Comparison of ENCODE assay signal across 22 cellular contexts in the genomic region with DNA sequence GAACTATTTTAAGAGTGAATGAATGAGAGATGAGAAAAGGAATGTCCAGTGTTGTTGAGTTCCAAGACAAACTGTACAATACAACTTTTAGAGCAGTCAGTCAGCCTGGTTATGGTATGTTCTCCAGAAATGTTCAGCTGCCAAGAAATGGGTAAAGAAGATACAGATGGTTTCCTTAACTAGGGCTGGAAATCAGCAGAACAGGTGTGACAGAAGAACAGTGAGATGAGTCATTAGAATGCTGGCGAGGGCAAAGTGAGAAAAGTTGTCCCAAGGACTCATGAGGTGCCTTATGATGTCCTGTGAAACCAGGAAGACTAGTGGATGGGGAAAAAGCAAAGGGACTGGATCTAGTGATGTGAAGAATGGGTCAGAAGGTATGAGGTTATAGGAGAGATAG.
"Had no signal": no experiment of that assay in that cellular context is flagged by ENCODE, and none has a peak within 500 bp of the region (broad histone marks: within the 10 kb centered on the region; RNA-seq: fewer than 3 reads in every experiment).

No MANE protein-coding gene starts in this region.

- H3K27ac ChIP-seq: body of pancreas, esophagus muscularis mucosa, gastrocnemius medialis, thyroid gland had no signal

- H3K4me3 ChIP-seq: body of pancreas, esophagus muscularis mucosa, gastrocnemius medialis, mucosa of descending colon, thyroid gland had no signal

- ATAC-seq: activated T-cell treated with anti-CD3 and anti-CD28 coated beads, Interleukin-2, amount 50 U/mL, for 4 hours; body of pancreas; effector memory CD8-positive, alpha-beta T cell; gastrocnemius medialis; left colon; mucosa of descending colon; sciatic nerve; stimulated activated naive B cell treated with anti-CD40 and anti-IgM and Interleukin-4, amounts not matched to agents 10 μg/mL and 1 μg/mL and 100 μg/mL, for 72 hours had no signal

- DNase-seq: activated CD4-positive, alpha-beta T cell treated with anti-CD3 and anti-CD28 coated beads, Interleukin-2, amount 50 U/mL, for 4 hours; activated CD8-positive, alpha-beta memory T cell treated with anti-CD3 and anti-CD28 coated beads, Interleukin-2, amount 50 U/mL, for 48 hours; activated naive CD4-positive, alpha-beta T cell treated with Interleukin-2 at 50 U/mL for 16 hours; activated naive CD8-positive, alpha-beta T cell treated with anti-CD3 and anti-CD28 coated beads, Interleukin-2, amount 10 ng/mL, durations not matched to agents 7 days and 5 days; activated T-cell treated with anti-CD3 and anti-CD28 coated beads, Interleukin-2, amount 50 U/mL, for 4 hours; anterior cingulate cortex; body of pancreas; effector memory CD8-positive, alpha-beta T cell; gastrocnemius medialis; islet precursor cell; left colon; mesenchymal stem cell; mucosa of descending colon; naive B cell; posterior cingulate gyrus; stimulated activated CD4-positive, alpha-beta T cell treated with anti-CD3 and anti-CD28 coated beads, Interleukin-2, amount 100 ng/mL, for 48 hours; stimulated activated CD8-positive, alpha-beta memory T cell treated with anti-CD3 and anti-CD28 coated beads, Interleukin-4, amount 100 ng/mL, for 48 hours; stimulated activated naive B cell treated with anti-CD40 and anti-IgM and Interleukin-4, amounts not matched to agents 10 μg/mL and 1 μg/mL and 100 μg/mL, for 72 hours; T-helper 9 cell; thyroid gland had no signal

- H3K27me3 ChIP-seq: body of pancreas, esophagus muscularis mucosa, gastrocnemius medialis, thyroid gland had no signal

- H3K4me1 ChIP-seq: body of pancreas, esophagus muscularis mucosa, thyroid gland had no signal
